In genomic region chr5:103120607-103121200, GRCh38 we compare ENCODE assay signal across 1 cellular context.
TF ChIP-seq lines count a peak whose summit lies in the region.

No MANE protein-coding gene starts in this region.

TF ChIP-seq in HCT116, 20 proteins besides CTCF, POLR2A, EP300 and RAD21 (continued from another document):
- TF ChIP-seq MAX (IDR thresholded peaks at IDR 0.05): no peak
- TF ChIP-seq ZBTB33 (IDR thresholded peaks at IDR 0.05; ENCODE audit: extremely low read depth, insufficient replicate concordance, low read length): no peak
TF ChIP-seq in HCT116: peak in this region for 0.
